Comparison of ENCODE assay signal across 1 cellular context in genomic region chr16:72876221-72876620, GRCh38.
TF ChIP-seq lines count a peak whose summit lies in the region.

No MANE protein-coding gene starts in this region.

TF ChIP-seq in GM12878, 131 proteins besides CTCF, POLR2A, EP300 and RAD21 (continued from another document):
- no peak for TF ChIP-seq CBX5 (IDR thresholded peaks at IDR 0.05; ENCODE audit: low read depth)
- TF ChIP-seq HSF1 (IDR thresholded peaks at IDR 0.05; ENCODE audit: low read depth, low read length): no peak
